ENCODE assay signal across 11 cellular contexts in genomic region chr16:24737916-24738594, GRCh38. TPM values are rescaled to one million over a fixed set of nuclear protein-coding genes. Genes with fewer than 3 reads are reported as not detected.
DNase-seq lines count a peak whose midpoint lies in the region; ATAC-seq and TF ChIP-seq lines count a peak whose summit lies in the region.
"Had no signal": no experiment of that assay in that cellular context is flagged by ENCODE, and none has a peak within 500 bp of the region (broad histone marks: within the 10 kb centered on the region; RNA-seq: fewer than 3 reads in every experiment).

No MANE protein-coding gene starts in this region.

- no peak overlapping the region for H2BK20ac ChIP-seq in IMR-90 (ENCODE audit: low read depth, low read length)

- DNase-seq in IMR-90 (no peak), adrenal gland (no peak), OCI-M2 (lab: John Stamatoyannopoulos, UW; ENCODE audit: unreplicated experiment) (no peak), NCI-H146 treated with DMSO at 0.1 percent for 48 hours (lab: John Stamatoyannopoulos, UW; ENCODE audit: unreplicated experiment) (no peak)
- DNase-seq in stimulated activated naive B cell treated with anti-CD40 and anti-IgM and Interleukin-4, amounts not matched to agents 10 μg/mL and 1 μg/mL and 100 μg/mL, for 72 hours, result no peak
- DNase-seq: activated CD4-positive, CD25-positive, alpha-beta regulatory T cell treated with anti-CD3 and anti-CD28 coated beads, Interleukin-2, amount 50 U/mL, for 72 hours; DMS53 had no signal

- no TSS peak for BruUV-seq in IMR-90 (replicated peaks; lab: Mats Ljungman, UMichigan)

- H3K9me3 ChIP-seq in IMR-90 (ENCODE audit: control insufficient read depth, insufficient read depth, low read length) (no peaks in the 10 kb centered on the region), adrenal gland (replicated peaks in 1 of 3) (no peaks in the 10 kb centered on the region), liver (ENCODE audit: control insufficient read depth in 4 of 4, low read length in 3 of 4) (no peaks in the 10 kb centered on the region)

- H4K5ac ChIP-seq in IMR-90 (ENCODE audit: low read depth, low read length), result no peak overlapping the region

- no peak overlapping the region for H3K4me3 Mint-ChIP-seq in stimulated activated naive B cell treated with anti-CD40 and anti-IgM and Interleukin-4, amounts not matched to agents 10 μg/mL and 1 μg/mL and 100 μg/mL, for 72 hours

- no peak for TF ChIP-seq CTCF in IMR-90 (conservative IDR thresholded peaks at IDR 0.05; ENCODE audit: low read depth, low read length)
- no peak for TF ChIP-seq CTCF in adrenal gland (IDR thresholded peaks at IDR 0.05)
- TF ChIP-seq CTCF in liver (IDR thresholded peaks at IDR 0.05; ENCODE audit: low read depth, low read length, missing input control), result no peak

- no peak overlapping the region for H4K8ac ChIP-seq in IMR-90 (ENCODE audit: low read depth in 2 of 2, low read length in 2 of 2)

- ATAC-seq in IMR-90 (ENCODE audit: low read depth) (no peak), GM18870 (IDR thresholded peaks at IDR 0.05; ENCODE audit: unreplicated experiment) (no peak), GM21576 (IDR thresholded peaks at IDR 0.05; ENCODE audit: unreplicated experiment) (no peak)
- no peak for ATAC-seq in stimulated activated naive B cell treated with anti-CD40 and anti-IgM and Interleukin-4, amounts not matched to agents 10 μg/mL and 1 μg/mL and 100 μg/mL, for 72 hours (replicated peaks)
- ATAC-seq: esophagus mucosa had no signal

- CTCF ChIA-PET in IMR-90 (lab: Yijun Ruan, JAX), result no interaction called here

- H3K36me3 ChIP-seq in IMR-90 (ENCODE audit: control insufficient read depth, insufficient read depth, low read length) (peaks cover 11% of the 10 kb centered on the region), adrenal gland (replicated peaks in 1 of 2) (peaks cover 0 to 4% of the 10 kb centered on the region in 2 donors), liver (ENCODE audit: control insufficient read depth in 4 of 4, insufficient read depth in 3 of 4, low read depth in 1 of 4, low read length in 3 of 4) (peaks cover 0 to 4% (median 2%) of the 10 kb centered on the region in 4 donors)

- H3K4me2 ChIP-seq in IMR-90 (ENCODE audit: low read depth, low read length), result peak overlapping the region; percentile 85

- H3K14ac ChIP-seq in IMR-90 (replicated peaks; ENCODE audit: low read depth, low read length), result 0 out of 2 replicates have a peak overlapping the region, but pooled peaks have one; percentile 30

- H3K9ac ChIP-seq in IMR-90 (ENCODE audit: low read depth, low read length) (peak overlapping the region; percentile 19; the same call in 1 of the 2 replicates), liver (ENCODE audit: low read depth in 1 of 2, low read length in 2 of 2) (peak overlapping the region in 1 of 2 donors; percentile 57)

- H3K27ac Mint-ChIP-seq in stimulated activated naive B cell treated with anti-CD40 and anti-IgM and Interleukin-4, amounts not matched to agents 10 μg/mL and 1 μg/mL and 100 μg/mL, for 72 hours, result peak overlapping the region; percentile 7

- dilution Hi-C loops in IMR-90 (cut with HindIII; ENCODE audit: low sequenced_read_pairs, unreplicated experiment), result no loop called here

- H2BK120ac ChIP-seq in IMR-90 (ENCODE audit: low read depth, low read length), result no peak overlapping the region

- H3K9me3 Mint-ChIP-seq in stimulated activated naive B cell treated with anti-CD40 and anti-IgM and Interleukin-4, amounts not matched to agents 10 μg/mL and 1 μg/mL and 100 μg/mL, for 72 hours, result peaks cover 0 to 2% of the 10 kb centered on the region in 2 donors

- H3K4ac ChIP-seq in IMR-90 (ENCODE audit: low read depth, low read length), result no peak overlapping the region

- H3K27me3 ChIP-seq in IMR-90 (ENCODE audit: control insufficient read depth, insufficient read depth, low read length) (no peaks in the 10 kb centered on the region), adrenal gland (no peaks in the 10 kb centered on the region), liver (ENCODE audit: control insufficient read depth in 4 of 4, insufficient read depth in 4 of 4, low read length in 3 of 4) (no peaks in the 10 kb centered on the region)

- H2AFZ ChIP-seq in IMR-90 (replicated peaks; ENCODE audit: low read length, poor library complexity), result no peak overlapping the region

- no peak overlapping the region for H2AK9ac ChIP-seq in IMR-90 (replicated peaks; ENCODE audit: low read depth, low read length, poor library complexity)

- H3K36me3 Mint-ChIP-seq in stimulated activated naive B cell treated with anti-CD40 and anti-IgM and Interleukin-4, amounts not matched to agents 10 μg/mL and 1 μg/mL and 100 μg/mL, for 72 hours, result peaks cover 15 to 53% of the 10 kb centered on the region in 2 donors

- peaks cover 44 to 67% of the 10 kb centered on the region in 2 donors for H3K4me1 Mint-ChIP-seq in stimulated activated naive B cell treated with anti-CD40 and anti-IgM and Interleukin-4, amounts not matched to agents 10 μg/mL and 1 μg/mL and 100 μg/mL, for 72 hours

- no peak overlapping the region for H2AK5ac ChIP-seq in IMR-90 (ENCODE audit: low read depth, low read length)

- no peak overlapping the region for H3K56ac ChIP-seq in IMR-90 (ENCODE audit: extremely low read depth, insufficient read depth, low read length)

- no peak overlapping the region for H4K91ac ChIP-seq in IMR-90 (ENCODE audit: insufficient read depth, low read depth, low read length)

- 0 out of 2 replicates have a peak overlapping the region, but pooled peaks have one; percentile 22 for H3K23ac ChIP-seq in IMR-90 (ENCODE audit: low read depth, low read length)

- no peak overlapping the region for H2BK15ac ChIP-seq in IMR-90 (ENCODE audit: low read depth, low read length)

- 0 out of 2 replicates have a peak overlapping the region, but pooled peaks have one; percentile 13 for H3K18ac ChIP-seq in IMR-90 (ENCODE audit: low read depth, low read length)

- in situ Hi-C loops in IMR-90 (cut with MboI; ENCODE audit: low sequenced_read_pairs), result no loop called here

- H2BK5ac ChIP-seq in IMR-90 (ENCODE audit: low read depth, low read length, poor library complexity, severe bottlenecking), result peak overlapping the region; percentile 83

- intact Hi-C loops in IMR-90 (cut with micrococcal nuclease) (loop anchor here (2.0 kb wide), 1 partner anchor 157 kb away; no protein-coding TSS in a partner anchor), adrenal gland (cut with DNase I) (no loop called here)

- H3K4me3 ChIP-seq in IMR-90 (ENCODE audit: insufficient read depth, low read depth, low read length), result no peak overlapping the region
- H3K4me3 ChIP-seq in adrenal gland, result peak overlapping the region in 1 of 4 donors; percentile 6
- H3K4me3 ChIP-seq in liver (ENCODE audit: low read depth in 1 of 3, low read length in 3 of 3), result no peak overlapping the region

- H3K27ac ChIP-seq in IMR-90 (ENCODE audit: insufficient read depth, low read length) (peak overlapping the region; percentile 73; the same call in 1 of the 2 replicates), adrenal gland (peak overlapping the region; percentile 10 to 69 (median 67)), liver (ENCODE audit: low read depth in 1 of 2, low read length in 2 of 2) (peak overlapping the region; percentile 74 to 79)

- H3K79me1 ChIP-seq in IMR-90 (ENCODE audit: low read depth in 1 of 2, low read length in 2 of 2), result peaks cover 11 to 79% of the 10 kb centered on the region in 2 experiments

- 93% methylated on average over 3 of the region's 5 CpGs; no CpG with 5 or more reads in 1 of the 2 experiments for WGBS in IMR-90 (ENCODE audit: extremely low coverage in 2 of 2, insufficient read length in 1 of 2), 2 experiments
- WGBS in adrenal gland, 4 donors, result 46 to 61% (median 57%) methylated on average over 5 of the region's 5 CpGs
- WGBS in liver, result 60% methylated on average over 5 of the region's 5 CpGs

- peaks cover 27% of the 10 kb centered on the region for H3K4me1 ChIP-seq in IMR-90 (ENCODE audit: control insufficient read depth, insufficient read depth, low read length)
- peaks cover 51 to 100% of the 10 kb centered on the region in 2 donors for H3K4me1 ChIP-seq in adrenal gland (replicated peaks in 1 of 2)
- peaks cover 20 to 80% (median 69%) of the 10 kb centered on the region in 4 donors for H3K4me1 ChIP-seq in liver (ENCODE audit: control insufficient read depth in 4 of 4, insufficient read depth in 4 of 4, low read length in 3 of 4)

- peaks cover 82% of the 10 kb centered on the region for H4K20me1 ChIP-seq in IMR-90 (ENCODE audit: insufficient read depth, low read length)

- no peaks in the 10 kb centered on the region for H3K27me3 Mint-ChIP-seq in stimulated activated naive B cell treated with anti-CD40 and anti-IgM and Interleukin-4, amounts not matched to agents 10 μg/mL and 1 μg/mL and 100 μg/mL, for 72 hours

- POLR2A ChIA-PET in IMR-90 (lab: Charles Lee; ENCODE audit: unreplicated experiment), result no interaction called here

- no peak for TF ChIP-seq RAD21 in IMR-90 (IDR thresholded peaks at IDR 0.05; ENCODE audit: low read length)
- TF ChIP-seq RAD21 in liver (IDR thresholded peaks at IDR 0.05), result no peak

- TF ChIP-seq POLR2A in IMR-90 (IDR thresholded peaks at IDR 0.05; ENCODE audit: low read depth, low read length) (no peak), adrenal gland (IDR thresholded peaks at IDR 0.05) (no peak)

- H3K9me1 ChIP-seq in IMR-90 (ENCODE audit: insufficient read depth, low read length), result peaks cover 28% of the 10 kb centered on the region

TF ChIP-seq in IMR-90, 13 proteins besides CTCF, POLR2A, EP300 and RAD21:
- TF ChIP-seq RFX5 (IDR thresholded peaks at IDR 0.05; ENCODE audit: low read depth, low read length) (no peak), CEBPB (IDR thresholded peaks at IDR 0.05; ENCODE audit: low read depth, low read length) (peak; percentile 75)
TF ChIP-seq in IMR-90: peak in this region for 1.

TF ChIP-seq in liver, 16 proteins besides CTCF, POLR2A, EP300 and RAD21 (continues in another document):
- TF ChIP-seq NR2F2 (IDR thresholded peaks at IDR 0.05) (no peak), ATF3 (IDR thresholded peaks at IDR 0.05) (no peak), MAX (IDR thresholded peaks at IDR 0.05) (no peak), RXRA (IDR thresholded peaks at IDR 0.05) (no peak), GABPA (IDR thresholded peaks at IDR 0.05 in 1 of 2, conservative IDR thresholded peaks at IDR 0.05 in 1 of 2) (no peak), YY1 (IDR thresholded peaks at IDR 0.05) (no peak)

RNA-seq across cellular contexts. Expression of gene TNRC6A, which starts 8.6 kb away (rescaled TPM):
- total RNA-seq in IMR-90 (2012; rRNA removed) (32.4 and 36.9 TPM in 2 replicates), adrenal gland (10 to 100 TPM; 32.0 to 83.3 (median 54.0) TPM), liver (10 to 100 TPM; 21.7 to 42.3 TPM)
- polyA plus RNA-seq in IMR-90 (2012; rRNA removed) (37.3 and 42.3 TPM in 2 replicates), adrenal gland (10 to 100 TPM; 38.7 to 69.3 (median 42.3) TPM), liver (10 to 100 TPM in 1 of 2 donors, 1 to 10 TPM in 1; 9.3 to 24.0 TPM)
- 15.0 and 15.5 TPM in 2 replicates for polyA plus RNA-seq in IMR-90 (2012; cell fraction: cytosol; rRNA removed)
- polyA plus RNA-seq in IMR-90 (2012; cell fraction: nucleus; rRNA removed; ENCODE audit: low replicate concordance), result 99.8 and 215 TPM in 2 replicates
